In the genomic region with DNA sequence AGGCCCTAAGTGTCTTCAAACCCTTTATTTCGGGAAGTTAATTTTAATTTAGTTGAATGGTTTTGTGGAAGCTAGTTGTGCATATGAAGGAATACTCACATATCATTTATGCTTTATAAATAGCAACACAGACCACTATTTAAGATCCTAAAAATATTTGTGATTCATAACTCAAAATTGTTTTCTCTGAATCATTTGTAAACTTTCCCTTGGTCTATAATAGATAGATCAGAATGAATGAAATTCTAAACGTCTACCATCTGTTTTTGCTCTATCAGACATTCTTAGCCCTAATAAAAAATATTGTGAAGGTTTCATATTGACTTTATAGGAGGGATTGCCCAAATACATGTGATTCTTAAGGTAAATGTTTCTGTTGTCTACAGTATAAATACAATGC, we compare ENCODE assay signal across 37 cellular contexts. TPM values are rescaled to one million over a fixed set of nuclear protein-coding genes. Genes with fewer than 3 reads are reported as not detected.
DNase-seq lines count a peak whose midpoint lies in the region; ATAC-seq, FAIRE-seq and TF ChIP-seq lines count a peak whose summit lies in the region.
"Had no signal": no experiment of that assay in that cellular context is flagged by ENCODE, and none has a peak within 500 bp of the region (broad histone marks: within the 10 kb centered on the region; RNA-seq: fewer than 3 reads in every experiment).

No MANE protein-coding gene starts in this region.

- no peak overlapping the region for H3K4me3 ChIP-seq in astrocyte (ENCODE audit: insufficient read depth, low read depth, low read length)
- H3K4me3 ChIP-seq in fibroblast of villous mesenchyme (ENCODE audit: low read depth, low read length), result no peak overlapping the region
- H3K4me3 ChIP-seq in small intestine (ENCODE audit: low read depth in 1 of 2, low read length in 2 of 2), result no peak overlapping the region
- H3K4me3 ChIP-seq: coronary artery, gastroesophageal sphincter, ovary, skin epidermis had no signal

- peak overlapping the region; percentile 19 for H3K4me2 ChIP-seq in astrocyte (ENCODE audit: low read length)

- TF ChIP-seq POLR2A in H54 (IDR thresholded peaks at IDR 0.05; ENCODE audit: low read depth, low read length), result no peak

- no peak overlapping the region for H3K27ac Mint-ChIP-seq in astrocyte (ENCODE audit: unreplicated experiment)
- H3K27ac Mint-ChIP-seq: activated CD4-positive, alpha-beta memory T cell treated with anti-CD3 and anti-CD28 coated beads, Interleukin-2, amount 10 ng/mL, durations not matched to agents 7 days and 5 days; activated T-helper 17 cell treated with anti-CD3 and anti-CD28 coated beads, Interleukin-2, amount 50 U/mL, for 72 hours; memory B cell; type B pancreatic cell had no signal

- no peaks in the 10 kb centered on the region for H3K27me3 ChIP-seq in astrocyte (ENCODE audit: insufficient read depth, low read length)
- no peaks in the 10 kb centered on the region for H3K27me3 ChIP-seq in small intestine (ENCODE audit: control insufficient read depth in 2 of 2, insufficient read depth in 2 of 2, low read length in 2 of 2)
- H3K27me3 ChIP-seq: gastroesophageal sphincter, ovary had no signal

- H3K9me3 ChIP-seq in astrocyte (ENCODE audit: insufficient read depth, low read depth, low read length) (no peaks in the 10 kb centered on the region), small intestine (ENCODE audit: control insufficient read depth, low read depth) (no peaks in the 10 kb centered on the region)
- H3K9me3 ChIP-seq: ovary had no signal

- no peak overlapping the region for H2AFZ ChIP-seq in astrocyte (ENCODE audit: low read depth, low read length)

- no peak overlapping the region for H3K27ac ChIP-seq in astrocyte (ENCODE audit: low read depth, low read length)
- H3K27ac ChIP-seq in small intestine (ENCODE audit: low read depth in 1 of 2, low read length in 1 of 2), result no peak overlapping the region
- H3K27ac ChIP-seq: 22Rv1, coronary artery, gastroesophageal sphincter, ovary, skin epidermis had no signal

- peaks cover 7% of the 10 kb centered on the region for H3K36me3 Mint-ChIP-seq in astrocyte (ENCODE audit: low read depth, unreplicated experiment)

- H3K9me3 Mint-ChIP-seq in astrocyte (ENCODE audit: unreplicated experiment), result peaks cover 16% of the 10 kb centered on the region

- H3K36me3 ChIP-seq in astrocyte (ENCODE audit: insufficient read depth, low read length) (no peaks in the 10 kb centered on the region), small intestine (ENCODE audit: control insufficient read depth in 2 of 2, insufficient read depth in 2 of 2, low read length in 2 of 2) (peaks cover 0 to 2% of the 10 kb centered on the region in 2 donors)
- H3K36me3 ChIP-seq: gastroesophageal sphincter, ovary had no signal

- H3K79me2 ChIP-seq in astrocyte (ENCODE audit: insufficient read depth, low read length), result peaks cover 26% of the 10 kb centered on the region

- peak; percentile 42 for DNase-seq in AG08395 (ENCODE audit: low spot score)
- DNase-seq in H54 (ENCODE audit: insufficient read length, low spot score), result no peak
- peak; percentile 19 for DNase-seq in astrocyte (ENCODE audit: low read depth)
- peak; percentile 19 for DNase-seq in fibroblast of villous mesenchyme (ENCODE audit: low read depth)
- DNase-seq in small intestine, result no peak
- DNase-seq in NCI-H345 (lab: John Stamatoyannopoulos, UW), result no peak
- DNase-seq: activated CD4-positive, alpha-beta memory T cell treated with anti-CD3 and anti-CD28 coated beads, Interleukin-2, amount 10 ng/mL, durations not matched to agents 7 days and 5 days; activated CD8-positive, alpha-beta memory T cell treated with anti-CD3 and anti-CD28 coated beads, Interleukin-2, amount 50 U/mL, for 4 hours; activated naive CD4-positive, alpha-beta T cell treated with anti-CD3 and anti-CD28 coated beads, Interleukin-2, amount 50 U/mL, for 16 hours; amygdala; Calu3; DND-41; effector memory CD4-positive, alpha-beta T cell; Karpas-422; NCI-H1436 treated with DMSO at 0.1 percent for 48 hours; NCI-H2081 treated with DMSO at 0.1 percent for 48 hours; NCI-H446; NCI-H774; ovary; SIG-M5; stimulated activated naive CD4-positive, alpha-beta T cell; SW 1271 had no signal

- H3K4me3 Mint-ChIP-seq in astrocyte (ENCODE audit: unreplicated experiment), result no peak overlapping the region
- H3K4me3 Mint-ChIP-seq: activated CD4-positive, alpha-beta memory T cell treated with anti-CD3 and anti-CD28 coated beads, Interleukin-2, amount 10 ng/mL, durations not matched to agents 7 days and 5 days; activated T-helper 17 cell treated with anti-CD3 and anti-CD28 coated beads, Interleukin-2, amount 50 U/mL, for 72 hours; memory B cell; type B pancreatic cell had no signal

- no peaks in the 10 kb centered on the region for H3K4me1 Mint-ChIP-seq in astrocyte (ENCODE audit: low read depth, unreplicated experiment)

- 72 to 79% (median 78%) methylated on average over 2 of the region's 2 CpGs for WGBS in small intestine, 3 donors

- FAIRE-seq in H54 (lab: Jason Lieb, UNC), result peak; percentile 43
- FAIRE-seq in astrocyte (lab: Jason Lieb, UNC), result no peak
- FAIRE-seq in small intestine (lab: Jason Lieb, UNC), result no peak
- FAIRE-seq: GM12891, HepG2, islet of Langerhans had no signal

- ATAC-seq in HG03354 (IDR thresholded peaks at IDR 0.05; ENCODE audit: poor library complexity, severe bottlenecking, unreplicated experiment), result no peak
- no peak for ATAC-seq in GM18511 (IDR thresholded peaks at IDR 0.05; ENCODE audit: unreplicated experiment)
- ATAC-seq: activated T-helper 17 cell treated with anti-CD3 and anti-CD28 coated beads, Interleukin-2, amount 50 U/mL, for 72 hours; gastroesophageal sphincter; HCT116; HepG2; left lobe of liver had no signal

- TF ChIP-seq CTCF in astrocyte (IDR thresholded peaks at IDR 0.05; ENCODE audit: insufficient read depth, low read depth, low read length) (no peak), fibroblast of villous mesenchyme (IDR thresholded peaks at IDR 0.05; ENCODE audit: insufficient read depth, low read depth, low read length) (no peak)

- H3K27me3 Mint-ChIP-seq in astrocyte (ENCODE audit: low read depth, unreplicated experiment), result no peaks in the 10 kb centered on the region
- H3K27me3 Mint-ChIP-seq: activated CD4-positive, alpha-beta memory T cell treated with anti-CD3 and anti-CD28 coated beads, Interleukin-2, amount 10 ng/mL, durations not matched to agents 7 days and 5 days; activated T-helper 17 cell treated with anti-CD3 and anti-CD28 coated beads, Interleukin-2, amount 50 U/mL, for 72 hours; memory B cell; type B pancreatic cell had no signal

- no peak overlapping the region for H3K9ac ChIP-seq in astrocyte (ENCODE audit: low read length)

- H3K4me1 ChIP-seq in astrocyte (ENCODE audit: insufficient read depth, low read length) (no peaks in the 10 kb centered on the region), small intestine (ENCODE audit: control insufficient read depth in 2 of 2, insufficient read depth in 1 of 2, low read depth in 1 of 2, low read length in 1 of 2) (no peaks in the 10 kb centered on the region)

- peaks cover 24% of the 10 kb centered on the region for H4K20me1 ChIP-seq in astrocyte (ENCODE audit: insufficient read depth, low read length)

RNA-seq across cellular contexts. Expression of gene LOXL4, which starts 43.5 kb away (rescaled TPM):
- total RNA-seq in astrocyte (26.6 and 41.2 TPM in 2 replicates), fibroblast of villous mesenchyme (67.8 and 68.3 TPM in 2 replicates)
- under 1 TPM in 2 of 3 donors, not detected in 1; 0.27 to 0.72 TPM for polyA plus RNA-seq in small intestine
- total RNA-seq: activated CD4-positive, alpha-beta memory T cell treated with anti-CD3 and anti-CD28 coated beads, Interleukin-2, amount 10 ng/mL, durations not matched to agents 7 days and 5 days; activated T-helper 17 cell treated with anti-CD3 and anti-CD28 coated beads, Interleukin-2, amount 50 U/mL, for 72 hours had no signal
- polyA plus RNA-seq: neural cell had no signal

Comparison
In these comparisons a context has a peak if more than half of its experiments do, and no peak if none do; other contexts are left out.
1. DNase-seq: peak in AG08395 (single experiment), astrocyte (single experiment) and fibroblast of villous mesenchyme (single experiment); none in H54 (single experiment), small intestine (single experiment) and NCI-H345 (single experiment).